In the genomic region with DNA sequence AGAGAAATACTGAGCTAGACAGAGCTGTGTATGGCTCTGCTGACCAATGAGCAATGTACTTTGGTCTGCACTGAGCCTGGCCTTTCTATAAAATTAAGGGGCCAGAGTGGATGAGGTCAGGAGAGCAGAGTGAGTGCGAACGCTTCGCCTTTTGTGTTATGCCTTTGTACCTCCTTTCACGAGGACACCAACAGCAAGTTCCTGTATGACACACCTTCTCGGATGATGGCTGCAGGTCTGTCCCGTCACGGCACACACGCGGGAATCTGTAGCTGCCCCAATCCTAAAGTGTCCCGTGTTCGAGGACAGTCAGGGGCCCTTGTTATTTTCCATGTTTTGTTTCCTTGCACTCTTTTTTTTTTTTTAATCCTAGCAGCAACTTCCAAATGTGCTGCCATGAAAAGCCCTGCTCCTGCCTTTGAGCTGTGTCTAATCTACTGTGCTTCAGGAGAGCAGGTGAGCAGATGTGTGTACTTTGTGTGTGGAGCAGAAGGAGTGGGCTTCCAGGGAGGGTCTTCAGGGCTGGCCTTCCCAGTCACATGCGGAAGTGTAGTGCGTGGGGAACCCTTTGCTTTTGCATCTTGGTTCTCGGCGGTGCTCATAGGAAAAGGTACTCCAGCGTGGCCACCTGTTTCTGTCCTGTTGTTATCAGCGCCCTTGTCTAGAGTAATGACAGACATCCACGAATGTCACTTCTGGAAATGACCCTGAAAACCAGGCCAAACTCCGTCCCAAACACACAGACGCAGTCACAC, we compare ENCODE assay signal across 17 cellular contexts.
"Had no signal": no experiment of that assay in that cellular context is flagged by ENCODE, and none has a peak within 500 bp of the region (broad histone marks: within the 10 kb centered on the region; RNA-seq: fewer than 3 reads in every experiment).

No MANE protein-coding gene starts in this region.

- H3K27ac Mint-ChIP-seq: activated B cell treated with CpG ODN at 0.5 μM for 24 hours; activated CD4-positive, alpha-beta T cell treated with anti-CD3 and anti-CD28 coated beads, Interleukin-2, amount 10 ng/mL, durations not matched to agents 24 days and 14 days; activated naive CD4-positive, alpha-beta T cell treated with anti-CD3 and anti-CD28 coated beads for 36 hours; nephron; stimulated activated naive B cell treated with anti-CD40 and anti-IgM and Interleukin-4, amounts not matched to agents 10 μg/mL and 1 μg/mL and 100 μg/mL, for 72 hours had no signal

- H3K4me3 Mint-ChIP-seq: activated B cell treated with CpG ODN at 0.5 μM for 24 hours; activated CD4-positive, alpha-beta T cell treated with anti-CD3 and anti-CD28 coated beads, Interleukin-2, amount 10 ng/mL, durations not matched to agents 24 days and 14 days; activated naive CD4-positive, alpha-beta T cell treated with anti-CD3 and anti-CD28 coated beads for 36 hours; nephron; stimulated activated naive B cell treated with anti-CD40 and anti-IgM and Interleukin-4, amounts not matched to agents 10 μg/mL and 1 μg/mL and 100 μg/mL, for 72 hours had no signal

- DNase-seq: activated B cell treated with CpG ODN at 0.5 μM for 24 hours; activated CD4-positive, alpha-beta T cell treated with anti-CD3 and anti-CD28 coated beads, Interleukin-2, amount 10 ng/mL, durations not matched to agents 24 days and 14 days; activated naive CD4-positive, alpha-beta T cell treated with anti-CD3 and anti-CD28 coated beads for 36 hours; central memory CD4-positive, alpha-beta T cell; esophagus squamous epithelium; glutamatergic neuron; kidney glomerular epithelial cell; mesenchymal stem cell; SJCRH30; stimulated activated CD4-positive, alpha-beta T cell treated with anti-CD3 and anti-CD28 coated beads, Interleukin-2, amount 100 ng/mL, for 48 hours; stimulated activated naive B cell treated with anti-CD40 and anti-IgM and Interleukin-4, amounts not matched to agents 10 μg/mL and 1 μg/mL and 100 μg/mL, for 72 hours; substantia nigra; T-helper 2 cell; trophoblast cell had no signal

- H3K27ac ChIP-seq: pancreas, SJCRH30 had no signal

- H3K36me3 ChIP-seq: esophagus squamous epithelium, pancreas, SJCRH30 had no signal

- H3K27me3 ChIP-seq: pancreas, SJCRH30 had no signal

- H3K4me3 ChIP-seq: coronary artery, esophagus squamous epithelium, pancreas, SJCRH30 had no signal

- H3K4me1 Mint-ChIP-seq: activated B cell treated with CpG ODN at 0.5 μM for 24 hours; activated CD4-positive, alpha-beta T cell treated with anti-CD3 and anti-CD28 coated beads, Interleukin-2, amount 10 ng/mL, durations not matched to agents 24 days and 14 days had no signal

- H3K4me1 ChIP-seq: pancreas, SJCRH30 had no signal

- H3K9me3 Mint-ChIP-seq: activated B cell treated with CpG ODN at 0.5 μM for 24 hours; activated CD4-positive, alpha-beta T cell treated with anti-CD3 and anti-CD28 coated beads, Interleukin-2, amount 10 ng/mL, durations not matched to agents 24 days and 14 days; activated naive CD4-positive, alpha-beta T cell treated with anti-CD3 and anti-CD28 coated beads for 36 hours had no signal

- H3K36me3 Mint-ChIP-seq: stimulated activated naive B cell treated with anti-CD40 and anti-IgM and Interleukin-4, amounts not matched to agents 10 μg/mL and 1 μg/mL and 100 μg/mL, for 72 hours had no signal

- ATAC-seq: stimulated activated naive B cell treated with anti-CD40 and anti-IgM and Interleukin-4, amounts not matched to agents 10 μg/mL and 1 μg/mL and 100 μg/mL, for 72 hours had no signal

- H3K27me3 Mint-ChIP-seq: activated CD4-positive, alpha-beta T cell treated with anti-CD3 and anti-CD28 coated beads, Interleukin-2, amount 10 ng/mL, durations not matched to agents 24 days and 14 days; stimulated activated naive B cell treated with anti-CD40 and anti-IgM and Interleukin-4, amounts not matched to agents 10 μg/mL and 1 μg/mL and 100 μg/mL, for 72 hours had no signal

- H3K9me3 ChIP-seq: esophagus squamous epithelium, pancreas, SJCRH30 had no signal
